In genomic region chr18:21740474-21740723, GRCh38 we compare ENCODE assay signal across 8 cellular contexts. TPM values are rescaled to one million over a fixed set of nuclear protein-coding genes. Genes with fewer than 3 reads are reported as not detected.
DNase-seq lines count a peak whose midpoint lies in the region; ATAC-seq and TF ChIP-seq lines count a peak whose summit lies in the region.

No MANE protein-coding gene starts in this region.

- H3K27me3 Mint-ChIP-seq in nephron progenitor cell (ENCODE audit: low read depth, poor library complexity), result peaks cover 5% of the 10 kb centered on the region

- H3K27ac ChIP-seq in KOPT-K1 (ENCODE audit: low read depth, low read length, poor library complexity, severe bottlenecking) (peak overlapping the region; percentile 89), esophagus muscularis mucosa (replicated peaks in 1 of 4) (peak overlapping the region; percentile 96 to 99 (median 98)), tibial nerve (peak overlapping the region; percentile 94 to 99 (median 96))

- H3K36me3 ChIP-seq in KOPT-K1 (ENCODE audit: insufficient read depth, low read length), result no peaks in the 10 kb centered on the region
- no peaks in the 10 kb centered on the region for H3K36me3 ChIP-seq in esophagus muscularis mucosa
- no peaks in the 10 kb centered on the region for H3K36me3 ChIP-seq in tibial nerve

- H3K4me1 ChIP-seq in esophagus muscularis mucosa, result peaks cover 12 to 48% (median 34%) of the 10 kb centered on the region in 4 donors
- H3K4me1 ChIP-seq in tibial nerve, result peaks cover 0 to 41% (median 0%) of the 10 kb centered on the region in 4 donors

- H3K27ac Mint-ChIP-seq in nephron progenitor cell, result peak overlapping the region; percentile 87

- peak overlapping the region; percentile 91 for H3K4me3 Mint-ChIP-seq in nephron progenitor cell

- H3K4me1 Mint-ChIP-seq in nephron progenitor cell, result peaks cover 48% of the 10 kb centered on the region

- TF ChIP-seq CTCF in esophagus muscularis mucosa (IDR thresholded peaks at IDR 0.05), result no peak
- no peak for TF ChIP-seq CTCF in nephron progenitor cell (IDR thresholded peaks at IDR 0.05)
- TF ChIP-seq CTCF in tibial nerve (IDR thresholded peaks at IDR 0.05), result no peak

- H3K36me3 Mint-ChIP-seq in nephron progenitor cell (ENCODE audit: low read depth), result peaks cover 37% of the 10 kb centered on the region

- H3K4me3 ChIP-seq in esophagus muscularis mucosa (peak overlapping the region; percentile 72 to 100 (median 98)), tibial nerve (peak overlapping the region in 3 of 4 donors; percentile 73 to 100 (median 75))

- TF ChIP-seq EP300 in esophagus muscularis mucosa (IDR thresholded peaks at IDR 0.05) (no peak), tibial nerve (IDR thresholded peaks at IDR 0.05) (no peak)

- no peaks in the 10 kb centered on the region for H3K27me3 ChIP-seq in esophagus muscularis mucosa
- no peaks in the 10 kb centered on the region for H3K27me3 ChIP-seq in tibial nerve

- WGBS in esophagus muscularis mucosa, result under 1% methylated on average over 14 of the region's 14 CpGs
- WGBS in tibial nerve, 2 donors, result 0% methylated on average over 14 of the region's 14 CpGs

- intact Hi-C loops in esophagus muscularis mucosa (cut with DNase I), result loop anchor here (2.0 to 10.0 kb wide), 3 partner anchors 36 to 138 kb away; partner anchors contain the start of genes ABHD3 and ESCO1

- peaks cover 31% of the 10 kb centered on the region for H3K9me3 Mint-ChIP-seq in nephron progenitor cell

- no peak for TF ChIP-seq POLR2A in esophagus muscularis mucosa (IDR thresholded peaks at IDR 0.05; ENCODE audit: low read depth)
- no peak for TF ChIP-seq POLR2A in tibial nerve (IDR thresholded peaks at IDR 0.05)

- peak; percentile 96 for ATAC-seq in GM21717 (IDR thresholded peaks at IDR 0.05; ENCODE audit: unreplicated experiment)

- DNase-seq in GM04503 (ENCODE audit: low read depth), result peak; percentile 76
- peak; percentile 99 for DNase-seq in activated CD4-positive, alpha-beta T cell treated with anti-CD3 and anti-CD28 coated beads, Interleukin-2, amount 50 U/mL, for 48 hours
- no peak for DNase-seq in esophagus muscularis mucosa (ENCODE audit: extremely low spot score)
- DNase-seq in nephron progenitor cell, result no peak
- peak in 1 of 2 donors; percentile 98 for DNase-seq in tibial nerve (ENCODE audit: low spot score in 2 of 2)
- DNase-seq in DMS 273 (lab: John Stamatoyannopoulos, UW; ENCODE audit: unreplicated experiment), result no peak

- peaks cover 14% of the 10 kb centered on the region for H3K9me3 ChIP-seq in KOPT-K1 (ENCODE audit: insufficient read depth, low read length, poor library complexity, severe bottlenecking)
- no peaks in the 10 kb centered on the region for H3K9me3 ChIP-seq in esophagus muscularis mucosa
- H3K9me3 ChIP-seq in tibial nerve, result peaks cover 0 to 10% (median 0%) of the 10 kb centered on the region in 4 donors

RNA-seq across cellular contexts. Expression of gene MIB1, which starts 0.2 kb away (rescaled TPM):
- total RNA-seq in esophagus muscularis mucosa, result 10 to 100 TPM; 36.0 to 55.3 (median 40.8) TPM
- 10 to 100 TPM; 25.8 to 33.9 (median 28.4) TPM for total RNA-seq in tibial nerve

RNA-seq across cellular contexts. Expression of gene ABHD3, which starts 35.8 kb away (rescaled TPM):
- total RNA-seq in esophagus muscularis mucosa (1 to 10 TPM; 5.1 to 8.3 (median 7.0) TPM), tibial nerve (10 to 100 TPM in 3 of 4 donors, 1 to 10 TPM in 1; 8.6 to 15.7 (median 12.8) TPM)

Comparison
In these comparisons a context has a peak if more than half of its experiments do, and no peak if none do; other contexts are left out.
1. DNase-seq: peak in GM04503 (single experiment) and activated CD4-positive, alpha-beta T cell treated with anti-CD3 and anti-CD28 coated beads, Interleukin-2, amount 50 U/mL, for 48 hours (2 of 2); none in esophagus muscularis mucosa (single experiment), nephron progenitor cell (single experiment) and DMS 273 (single experiment).
2. Peak in every context shown above with its lines, with median percentiles within 50 percentile points of each other: H3K27ac ChIP-seq.